ENCODE assay signal across 7 cellular contexts in the genomic region with DNA sequence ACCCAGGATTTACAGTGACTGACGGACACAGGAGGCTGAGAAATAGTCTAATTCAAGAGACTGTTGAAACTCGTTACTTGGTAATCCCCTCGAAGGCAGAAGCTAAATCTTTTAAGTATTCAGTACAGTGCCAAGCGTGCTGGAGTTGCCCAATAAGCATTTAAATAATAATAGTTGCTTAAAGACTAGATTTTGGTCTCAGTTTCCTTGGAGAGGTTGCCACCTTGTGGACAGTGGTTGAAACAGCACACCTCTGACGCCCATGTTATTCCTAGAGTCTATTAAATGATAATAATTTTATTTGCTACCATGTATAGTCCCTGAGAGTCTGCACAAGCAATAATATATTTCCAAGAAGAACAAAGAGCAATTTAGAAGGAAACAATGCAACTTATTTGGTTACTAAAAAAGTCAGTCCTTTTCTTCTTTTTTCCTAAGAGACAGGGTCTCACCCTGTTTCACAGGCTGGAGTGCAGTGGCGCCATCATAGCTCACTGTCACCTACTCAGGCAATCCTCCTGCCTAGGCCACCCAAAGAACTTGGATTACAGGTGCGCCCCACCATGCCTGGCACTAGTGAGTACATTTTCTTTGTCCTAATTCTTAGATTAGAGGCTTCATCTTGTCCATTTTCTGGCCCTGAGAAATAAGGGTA.
DNase-seq lines count a peak whose midpoint lies in the region; ATAC-seq and TF ChIP-seq lines count a peak whose summit lies in the region.

No MANE protein-coding gene starts in this region.

- H3K4me3 Mint-ChIP-seq in activated CD4-positive, alpha-beta T cell treated with anti-CD3 and anti-CD28 coated beads, Interleukin-2, amount 10 ng/mL, durations not matched to agents 7 days and 5 days, result no peak overlapping the region
- no peak overlapping the region for H3K4me3 Mint-ChIP-seq in naive B cell

- H3K9me3 ChIP-seq in upper lobe of left lung, result no peaks in the 10 kb centered on the region

- no peaks in the 10 kb centered on the region for H3K9me3 Mint-ChIP-seq in activated CD4-positive, alpha-beta T cell treated with anti-CD3 and anti-CD28 coated beads, Interleukin-2, amount 10 ng/mL, durations not matched to agents 7 days and 5 days
- H3K9me3 Mint-ChIP-seq in naive B cell, result no peaks in the 10 kb centered on the region

- no peak overlapping the region for H3K27ac ChIP-seq in upper lobe of left lung

- no peaks in the 10 kb centered on the region for H3K36me3 Mint-ChIP-seq in activated CD4-positive, alpha-beta T cell treated with anti-CD3 and anti-CD28 coated beads, Interleukin-2, amount 10 ng/mL, durations not matched to agents 7 days and 5 days (ENCODE audit: low read depth)
- H3K36me3 Mint-ChIP-seq in naive B cell, result no peaks in the 10 kb centered on the region

- no peak for DNase-seq in GM06990 (ENCODE audit: extremely low read depth, insufficient read length)
- DNase-seq in NCI-H460 (ENCODE audit: extremely low read depth, low read depth), result peak; percentile 42
- peak; percentile 54 for DNase-seq in activated CD4-positive, alpha-beta T cell treated with anti-CD3 and anti-CD28 coated beads, Interleukin-2, amount 10 ng/mL, durations not matched to agents 7 days and 5 days
- no peak for DNase-seq in epithelial cell of proximal tubule (ENCODE audit: low read depth)
- DNase-seq in naive B cell, result peak; percentile 31
- DNase-seq in upper lobe of left lung, result peak in 1 of 2 donors; percentile 33

- peak; percentile 74 for TF ChIP-seq CTCF in GM06990 (IDR thresholded peaks at IDR 0.05; ENCODE audit: insufficient read depth, low read length, poor library complexity, severe bottlenecking)
- peak; percentile 89 for TF ChIP-seq CTCF in epithelial cell of proximal tubule (conservative IDR thresholded peaks at IDR 0.05; ENCODE audit: low read depth, low read length)
- peak; percentile 65 to 86 (median 84) for TF ChIP-seq CTCF in upper lobe of left lung (IDR thresholded peaks at IDR 0.05)

- WGBS in upper lobe of left lung, 2 donors, result 39 to 42% methylated on average over 7 of the region's 7 CpGs

- ATAC-seq in HG02678 (IDR thresholded peaks at IDR 0.05; ENCODE audit: unreplicated experiment), result peak; percentile 72
- ATAC-seq in naive B cell (ENCODE audit: low read depth in 2 of 2), result peak in 1 of 2 donors; percentile 27
- ATAC-seq in upper lobe of left lung (ENCODE audit: low FRiP score in 2 of 2), result peak in 1 of 2 donors; percentile 81

- TF ChIP-seq EP300 in upper lobe of left lung (IDR thresholded peaks at IDR 0.05), result no peak

- H3K27me3 Mint-ChIP-seq in activated CD4-positive, alpha-beta T cell treated with anti-CD3 and anti-CD28 coated beads, Interleukin-2, amount 10 ng/mL, durations not matched to agents 7 days and 5 days, result peaks cover 9% of the 10 kb centered on the region
- peaks cover 38 to 56% (median 47%) of the 10 kb centered on the region in 3 donors for H3K27me3 Mint-ChIP-seq in naive B cell

- CTCF ChIA-PET in activated CD4-positive, alpha-beta T cell treated with anti-CD3 and anti-CD28 coated beads, Interleukin-2, amount 10 ng/mL, durations not matched to agents 7 days and 5 days (lab: Charles Lee), result interaction anchor here (1.1 to 1.7 kb wide), 2 partner anchors 348 to 354 kb away, joined by 3 to 5 read pairs; no protein-coding TSS in a partner anchor

- H3K36me3 ChIP-seq in GM06990 (ENCODE audit: control insufficient read depth, insufficient read depth, low read length), result no peaks in the 10 kb centered on the region
- no peaks in the 10 kb centered on the region for H3K36me3 ChIP-seq in upper lobe of left lung

- H3K27me3 ChIP-seq in GM06990 (replicated peaks; ENCODE audit: control insufficient read depth, insufficient read depth, low read length) (peaks cover 3% of the 10 kb centered on the region), upper lobe of left lung (no peaks in the 10 kb centered on the region)

- TF ChIP-seq POLR2A in upper lobe of left lung (IDR thresholded peaks at IDR 0.05), result no peak

- no peaks in the 10 kb centered on the region for H3K4me1 Mint-ChIP-seq in activated CD4-positive, alpha-beta T cell treated with anti-CD3 and anti-CD28 coated beads, Interleukin-2, amount 10 ng/mL, durations not matched to agents 7 days and 5 days
- no peaks in the 10 kb centered on the region for H3K4me1 Mint-ChIP-seq in naive B cell

- H3K4me3 ChIP-seq in GM06990 (replicated peaks; ENCODE audit: low read depth, low read length) (no peak overlapping the region), epithelial cell of proximal tubule (ENCODE audit: low read depth, low read length) (no peak overlapping the region), upper lobe of left lung (no peak overlapping the region)

- no peaks in the 10 kb centered on the region for H3K4me1 ChIP-seq in upper lobe of left lung

- no peak overlapping the region for H3K27ac Mint-ChIP-seq in activated CD4-positive, alpha-beta T cell treated with anti-CD3 and anti-CD28 coated beads, Interleukin-2, amount 10 ng/mL, durations not matched to agents 7 days and 5 days
- no peak overlapping the region for H3K27ac Mint-ChIP-seq in naive B cell

- POLR2A ChIA-PET in activated CD4-positive, alpha-beta T cell treated with anti-CD3 and anti-CD28 coated beads, Interleukin-2, amount 10 ng/mL, durations not matched to agents 7 days and 5 days (lab: Charles Lee), result no interaction called here

Comparison
In these comparisons a context has a peak if more than half of its experiments do, and no peak if none do; other contexts are left out.
1. DNase-seq: peak in NCI-H460 (single experiment), activated CD4-positive, alpha-beta T cell treated with anti-CD3 and anti-CD28 coated beads, Interleukin-2, amount 10 ng/mL, durations not matched to agents 7 days and 5 days (single experiment) and naive B cell (single experiment); none in GM06990 (single experiment) and epithelial cell of proximal tubule (single experiment).
2. Peak in every context shown above with its lines, with median percentiles within 50 percentile points of each other: CTCF ChIP-seq.